Comparison of ENCODE assay signal across 25 cellular contexts in the genomic region with DNA sequence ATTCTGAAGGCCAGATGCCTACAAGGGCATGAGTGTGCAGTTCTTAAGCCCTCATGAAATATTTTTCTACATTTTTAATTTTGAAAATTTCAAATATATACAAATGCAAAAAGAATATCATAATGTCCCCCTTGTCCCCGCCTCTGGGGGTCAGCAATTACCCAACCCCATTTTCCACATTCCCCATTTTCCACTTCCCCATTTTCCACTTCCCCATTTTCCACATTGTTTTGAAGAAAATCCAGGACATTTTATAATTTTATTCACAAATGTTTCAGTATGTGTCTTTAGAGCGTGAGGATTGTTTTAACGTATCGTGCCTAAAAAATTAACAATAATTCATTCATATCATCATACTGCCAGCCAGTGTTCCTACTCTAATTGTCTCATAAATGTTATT.
"Had no signal": no experiment of that assay in that cellular context is flagged by ENCODE, and none has a peak within 500 bp of the region (broad histone marks: within the 10 kb centered on the region; RNA-seq: fewer than 3 reads in every experiment).

No MANE protein-coding gene starts in this region.

- H3K27ac ChIP-seq: colonic mucosa, epithelial cell of prostate, esophagus squamous epithelium, gastrocnemius medialis, heart right ventricle, left lung, lower lobe of right lung had no signal

- DNase-seq: colonic mucosa; cortex of kidney; effector CD8-positive, alpha-beta T cell; effector memory CD8-positive, alpha-beta T cell; endodermal cell; erythroblast; esophagus squamous epithelium; foreskin fibroblast; foreskin melanocyte; gastrocnemius medialis; glutamatergic neuron; head of caudate nucleus; heart right ventricle; hippocampal formation; left cardiac atrium; left lung; left ventricle myocardium superior; lower lobe of right lung; mesenchymal stem cell; mucosa of descending colon had no signal

- H3K36me3 ChIP-seq: colonic mucosa, esophagus squamous epithelium, gastrocnemius medialis, heart right ventricle, left lung, lower lobe of right lung had no signal

- ATAC-seq: effector memory CD8-positive, alpha-beta T cell; esophagus mucosa; gastrocnemius medialis; heart right ventricle; left cardiac atrium; left lung; left ventricle myocardium superior; lower lobe of right lung; mucosa of descending colon had no signal

- H3K27me3 ChIP-seq: colonic mucosa, esophagus squamous epithelium, gastrocnemius medialis, left lung had no signal

- H3K4me1 ChIP-seq: colonic mucosa, esophagus squamous epithelium, gastrocnemius medialis, heart right ventricle, left lung, lower lobe of right lung had no signal

- H3K4me3 ChIP-seq: colonic mucosa, esophagus squamous epithelium, gastrocnemius medialis, heart right ventricle, left lung, lower lobe of right lung, mucosa of descending colon had no signal

- FAIRE-seq: endometrium, islet of Langerhans, keratinocyte had no signal

- H3K9me3 ChIP-seq: colonic mucosa, gastrocnemius medialis had no signal
